In genomic region chr11:67118059-67118766, GRCh38 we compare ENCODE assay signal across 8 cellular contexts. TPM values are rescaled to one million over a fixed set of nuclear protein-coding genes. Genes with fewer than 3 reads are reported as not detected.
DNase-seq lines count a peak whose midpoint lies in the region; ATAC-seq and TF ChIP-seq lines count a peak whose summit lies in the region.

No MANE protein-coding gene starts in this region.

- H3K4me2 ChIP-seq in smooth muscle cell: peak overlapping the region; percentile 89

- H3K4me1 Mint-ChIP-seq in T-helper 1 cell treated with Interleukin-12 subunit alpha and Interleukin-12 subunit beta and Interleukin-4 antibody, amounts not matched to agents 30 μg/mL and 1 μg/mL, for 36 hours (ENCODE audit: low read depth): peaks cover 20% of the 10 kb centered on the region
- peaks cover 39 to 45% of the 10 kb centered on the region in 2 donors for H3K4me1 Mint-ChIP-seq in immature natural killer cell

- peak overlapping the region; percentile 87 to 95 (median 92) for H3K27ac ChIP-seq in body of pancreas
- H3K27ac ChIP-seq in smooth muscle cell (ENCODE audit: low read depth): peak overlapping the region; percentile 87

- DNase-seq in NCI-H2081 (lab: John Stamatoyannopoulos, UW) (peak; percentile 17 to 22), NCI-H2081 treated with DMSO at 0.1 percent for 48 hours (lab: John Stamatoyannopoulos, UW) (no peak), body of pancreas (peak; percentile 39 to 50 (median 42)), immature natural killer cell (peak; percentile 54 to 64 (median 59)), smooth muscle cell (lab: John Stamatoyannopoulos, UW; ENCODE audit: unreplicated experiment) (no peak), NCI-H2196 treated with DMSO at 0.1 percent for 48 hours (lab: John Stamatoyannopoulos, UW; ENCODE audit: unreplicated experiment) (no peak)

- H3K36me3 ChIP-seq in body of pancreas (replicated peaks in 1 of 2; ENCODE audit: insufficient read depth in 1 of 2, low read depth in 2 of 2): no peaks in the 10 kb centered on the region
- no peaks in the 10 kb centered on the region for H3K36me3 ChIP-seq in smooth muscle cell (ENCODE audit: low read depth)

- H3K4me1 ChIP-seq in body of pancreas (peaks cover 20% of the 10 kb centered on the region), smooth muscle cell (ENCODE audit: low read depth) (peaks cover 25% of the 10 kb centered on the region)

- peak; percentile 5 for ATAC-seq in HG03108 (IDR thresholded peaks at IDR 0.05; ENCODE audit: unreplicated experiment)
- ATAC-seq in body of pancreas: peak; percentile 10

- H3K36me3 Mint-ChIP-seq in T-helper 1 cell treated with Interleukin-12 subunit alpha and Interleukin-12 subunit beta and Interleukin-4 antibody, amounts not matched to agents 30 μg/mL and 1 μg/mL, for 36 hours (ENCODE audit: low read depth): peaks cover 14% of the 10 kb centered on the region
- peaks cover 0 to 3% (median under 1%) of the 10 kb centered on the region in 3 donors for H3K36me3 Mint-ChIP-seq in immature natural killer cell

- H3K27me3 Mint-ChIP-seq in T-helper 1 cell treated with Interleukin-12 subunit alpha and Interleukin-12 subunit beta and Interleukin-4 antibody, amounts not matched to agents 30 μg/mL and 1 μg/mL, for 36 hours (ENCODE audit: low read depth): peaks cover 7% of the 10 kb centered on the region
- H3K27me3 Mint-ChIP-seq in immature natural killer cell (ENCODE audit: low read depth in 3 of 3): peaks cover 7 to 12% (median 7%) of the 10 kb centered on the region in 3 donors

- H3K4me3 Mint-ChIP-seq in T-helper 1 cell treated with Interleukin-12 subunit alpha and Interleukin-12 subunit beta and Interleukin-4 antibody, amounts not matched to agents 30 μg/mL and 1 μg/mL, for 36 hours: peak overlapping the region; percentile 74
- peak overlapping the region in 3 of 5 donors; percentile 55 to 86 (median 86) for H3K4me3 Mint-ChIP-seq in immature natural killer cell

- H3F3A ChIP-seq in smooth muscle cell (ENCODE audit: low read depth): peaks cover 21% of the 10 kb centered on the region

- no peaks in the 10 kb centered on the region for H3K9me3 ChIP-seq in body of pancreas
- no peaks in the 10 kb centered on the region for H3K9me3 ChIP-seq in smooth muscle cell (replicated peaks; ENCODE audit: low read depth)

- intact Hi-C loops in body of pancreas (cut with DNase I): no loop called here

- peak overlapping the region; percentile 83 for H3K9ac ChIP-seq in smooth muscle cell (ENCODE audit: low read depth)

- 7 to 10% methylated on average over 3 to 40 of the region's 80 CpGs for WGBS in body of pancreas, 2 donors
- WGBS in smooth muscle cell (ENCODE audit: low lambda C conversion rate): 2% methylated on average over 71 of the region's 80 CpGs

- H3K9me3 Mint-ChIP-seq in T-helper 1 cell treated with Interleukin-12 subunit alpha and Interleukin-12 subunit beta and Interleukin-4 antibody, amounts not matched to agents 30 μg/mL and 1 μg/mL, for 36 hours: no peaks in the 10 kb centered on the region
- no peaks in the 10 kb centered on the region for H3K9me3 Mint-ChIP-seq in immature natural killer cell

- H3K4me3 ChIP-seq in body of pancreas (no peak overlapping the region), smooth muscle cell (peak overlapping the region; percentile 49)

- H2AFZ ChIP-seq in smooth muscle cell (ENCODE audit: low read depth): peak overlapping the region; percentile 81

- H4K20me1 ChIP-seq in smooth muscle cell (ENCODE audit: low read depth): peaks cover 36% of the 10 kb centered on the region

- no peak overlapping the region for H3K27ac Mint-ChIP-seq in T-helper 1 cell treated with Interleukin-12 subunit alpha and Interleukin-12 subunit beta and Interleukin-4 antibody, amounts not matched to agents 30 μg/mL and 1 μg/mL, for 36 hours
- peak overlapping the region; percentile 55 to 89 (median 76) for H3K27ac Mint-ChIP-seq in immature natural killer cell

- H3K27me3 ChIP-seq in body of pancreas: no peaks in the 10 kb centered on the region
- H3K27me3 ChIP-seq in smooth muscle cell (ENCODE audit: low read depth): no peaks in the 10 kb centered on the region

- H3K79me2 ChIP-seq in smooth muscle cell (ENCODE audit: low read depth): peaks cover 36% of the 10 kb centered on the region

- TF ChIP-seq POLR2A in body of pancreas (IDR thresholded peaks at IDR 0.05): no peak

- no peak for TF ChIP-seq CTCF in body of pancreas (IDR thresholded peaks at IDR 0.05)
- no peak for TF ChIP-seq CTCF in smooth muscle cell (IDR thresholded peaks at IDR 0.05; ENCODE audit: borderline replicate concordance, insufficient read depth, poor library complexity, severe bottlenecking)

RNA-seq across cellular contexts. Expression of gene KDM2A, which starts 0.8 kb away (rescaled TPM):
- total RNA-seq in body of pancreas (10 to 100 TPM; 26.5 to 29.0 TPM), smooth muscle cell (42.0 and 44.9 TPM in 2 replicates)
- polyA plus RNA-seq in immature natural killer cell (10 to 100 TPM in 1 of 3 donors, 1 to 10 TPM in 2; 3.8 to 16.6 (median 6.8) TPM), smooth muscle cell (18.9 and 21.6 TPM in 2 replicates)

Comparison
In these comparisons a context has a peak if more than half of its experiments do, and no peak if none do; other contexts are left out.
1. DNase-seq: peak in NCI-H2081 (2 of 2), body of pancreas (4 of 4) and immature natural killer cell (3 of 3); none in NCI-H2081 treated with DMSO at 0.1 percent for 48 hours (single experiment), smooth muscle cell (single experiment) and NCI-H2196 treated with DMSO at 0.1 percent for 48 hours (single experiment).